ENCODE assay signal across 26 cellular contexts in the genomic region with DNA sequence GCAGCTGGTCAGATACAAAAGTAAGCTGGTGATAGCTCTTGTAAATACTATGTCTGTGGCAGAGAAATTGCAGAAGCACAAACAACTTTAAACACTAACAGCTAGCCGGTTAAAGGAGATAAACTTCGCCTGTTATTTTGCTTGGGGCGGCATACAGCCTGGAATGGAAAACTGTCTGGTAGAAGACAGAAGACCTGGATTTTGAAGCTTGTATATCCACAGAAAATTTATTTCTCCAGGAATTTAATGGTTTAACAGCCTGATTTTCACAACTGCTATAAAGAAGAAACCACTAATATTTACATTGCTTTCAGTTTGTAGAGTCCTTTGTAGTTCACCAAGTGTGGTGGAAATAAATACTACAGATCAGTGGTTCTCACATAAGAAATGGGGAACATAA.
"Had no signal": no experiment of that assay in that cellular context is flagged by ENCODE, and none has a peak within 500 bp of the region (broad histone marks: within the 10 kb centered on the region; RNA-seq: fewer than 3 reads in every experiment).

No MANE protein-coding gene starts in this region.

- ATAC-seq: left lobe of liver; mucosa of descending colon; natural killer cell treated with Interleukin-12 subunit alpha and Interleukin-12 subunit beta and Interleukin-15 and Interleukin-18, amount 100 ng/mL, for 72 hours; pancreas; right lobe of liver; stimulated activated memory B cell treated with anti-CD40 and anti-IgM and Interleukin-4, amounts not matched to agents 10 μg/mL and 1 μg/mL and 100 μg/mL, for 72 hours; stimulated activated naive CD8-positive, alpha-beta T cell treated with anti-CD3 and anti-CD28 coated beads, Interleukin-15, Interleukin-2, amounts not matched to agents 100 U/mL and 50 U/mL, for 24 hours; upper lobe of right lung had no signal

- H3K4me3 Mint-ChIP-seq: memory B cell; mesothelial cell of epicardium; naive B cell; natural killer cell treated with Interleukin-12 subunit alpha and Interleukin-12 subunit beta and Interleukin-15 and Interleukin-18, amount 100 ng/mL, for 72 hours; neural crest cell; stimulated activated memory B cell treated with anti-CD40 and anti-IgM and Interleukin-4, amounts not matched to agents 10 μg/mL and 1 μg/mL and 100 μg/mL, for 72 hours had no signal

- H3K36me3 ChIP-seq: colonic mucosa, esophagus muscularis mucosa, neutrophil, pancreas, right lobe of liver, thoracic aorta, tibial nerve, upper lobe of right lung, uterus had no signal

- DNase-seq: colonic mucosa; dermis blood vessel endothelial cell; effector memory CD4-positive, alpha-beta T cell; foreskin melanocyte; head of caudate nucleus; kidney; mucosa of descending colon; naive B cell; pancreas; right lobe of liver; stimulated activated CD4-positive, alpha-beta T cell treated with anti-CD3 and anti-CD28 coated beads, Interleukin-2, amount 100 ng/mL, for 24 hours; stimulated activated CD4-positive, alpha-beta T cell treated with anti-CD3 and anti-CD28 coated beads, Interleukin-4, amount 100 ng/mL, for 4 hours; stimulated activated naive CD8-positive, alpha-beta T cell treated with anti-CD3 and anti-CD28 coated beads, Interleukin-15, Interleukin-2, amounts not matched to agents 100 U/mL and 50 U/mL, for 24 hours; upper lobe of right lung; uterus had no signal

- H3K4me3 ChIP-seq: colonic mucosa, esophagus muscularis mucosa, lung, mucosa of descending colon, pancreas, right lobe of liver, thoracic aorta, tibial nerve, upper lobe of right lung, uterus had no signal

- H3K4me1 ChIP-seq: colonic mucosa, pancreas, right lobe of liver, upper lobe of right lung, uterus had no signal

- H3K27me3 ChIP-seq: colonic mucosa, esophagus muscularis mucosa, neutrophil, pancreas, right lobe of liver, tibial nerve, upper lobe of right lung, uterus had no signal

- H3K9me3 ChIP-seq: colonic mucosa, esophagus muscularis mucosa, mucosa of descending colon, neutrophil, pancreas, thoracic aorta, tibial nerve, upper lobe of right lung, uterus had no signal

- H3K4me1 Mint-ChIP-seq: memory B cell; naive B cell; neural crest cell; stimulated activated memory B cell treated with anti-CD40 and anti-IgM and Interleukin-4, amounts not matched to agents 10 μg/mL and 1 μg/mL and 100 μg/mL, for 72 hours had no signal

- H3K27ac Mint-ChIP-seq: memory B cell; mesothelial cell of epicardium; naive B cell; natural killer cell treated with Interleukin-12 subunit alpha and Interleukin-12 subunit beta and Interleukin-15 and Interleukin-18, amount 100 ng/mL, for 72 hours; stimulated activated memory B cell treated with anti-CD40 and anti-IgM and Interleukin-4, amounts not matched to agents 10 μg/mL and 1 μg/mL and 100 μg/mL, for 72 hours had no signal

- H3K27ac ChIP-seq: colonic mucosa, esophagus muscularis mucosa, neutrophil, pancreas, right lobe of liver, thoracic aorta, tibial nerve, upper lobe of right lung, uterus had no signal

- H3K27me3 Mint-ChIP-seq: memory B cell; naive B cell; natural killer cell treated with Interleukin-12 subunit alpha and Interleukin-12 subunit beta and Interleukin-15 and Interleukin-18, amount 100 ng/mL, for 72 hours; stimulated activated memory B cell treated with anti-CD40 and anti-IgM and Interleukin-4, amounts not matched to agents 10 μg/mL and 1 μg/mL and 100 μg/mL, for 72 hours had no signal

- H3K36me3 Mint-ChIP-seq: memory B cell; mesothelial cell of epicardium; naive B cell; stimulated activated memory B cell treated with anti-CD40 and anti-IgM and Interleukin-4, amounts not matched to agents 10 μg/mL and 1 μg/mL and 100 μg/mL, for 72 hours had no signal
